27 cellular contexts compared by ENCODE assay signal in genomic region chr13:23059173-23059572, GRCh38.
"Had no signal": no experiment of that assay in that cellular context is flagged by ENCODE, and none has a peak within 500 bp of the region (broad histone marks: within the 10 kb centered on the region; RNA-seq: fewer than 3 reads in every experiment).

No MANE protein-coding gene starts in this region.

- H3K36me3 Mint-ChIP-seq: activated naive CD8-positive, alpha-beta T cell treated with anti-CD3 and anti-CD28 coated beads for 36 hours; mesothelial cell of epicardium; naive B cell; stimulated activated memory B cell treated with anti-CD40 and anti-IgM and Interleukin-4, amounts not matched to agents 10 μg/mL and 1 μg/mL and 100 μg/mL, for 72 hours; type B pancreatic cell had no signal

- H3K4me3 Mint-ChIP-seq: activated naive CD8-positive, alpha-beta T cell treated with anti-CD3 and anti-CD28 coated beads for 36 hours; mesothelial cell of epicardium; naive B cell; nephron progenitor cell; stimulated activated memory B cell treated with anti-CD40 and anti-IgM and Interleukin-4, amounts not matched to agents 10 μg/mL and 1 μg/mL and 100 μg/mL, for 72 hours; stimulated activated naive CD8-positive, alpha-beta T cell treated with anti-CD3 and anti-CD28 coated beads, Interleukin-15, amount 100 ng/mL, for 72 hours; T-helper 17 cell; type B pancreatic cell had no signal

- H3K4me1 Mint-ChIP-seq: activated naive CD8-positive, alpha-beta T cell treated with anti-CD3 and anti-CD28 coated beads for 36 hours; mesothelial cell of epicardium; naive B cell; nephron progenitor cell; stimulated activated memory B cell treated with anti-CD40 and anti-IgM and Interleukin-4, amounts not matched to agents 10 μg/mL and 1 μg/mL and 100 μg/mL, for 72 hours; stimulated activated naive CD8-positive, alpha-beta T cell treated with anti-CD3 and anti-CD28 coated beads, Interleukin-15, amount 100 ng/mL, for 72 hours; T-helper 17 cell had no signal

- H3K27ac Mint-ChIP-seq: activated naive CD8-positive, alpha-beta T cell treated with anti-CD3 and anti-CD28 coated beads for 36 hours; mesothelial cell of epicardium; naive B cell; nephron progenitor cell; progenitor cell of endocrine pancreas; stimulated activated memory B cell treated with anti-CD40 and anti-IgM and Interleukin-4, amounts not matched to agents 10 μg/mL and 1 μg/mL and 100 μg/mL, for 72 hours; stimulated activated naive CD8-positive, alpha-beta T cell treated with anti-CD3 and anti-CD28 coated beads, Interleukin-15, amount 100 ng/mL, for 72 hours; T-helper 17 cell; type B pancreatic cell had no signal

- H3K27ac ChIP-seq: adrenal gland, body of pancreas, esophagus muscularis mucosa, foreskin keratinocyte, heart right ventricle, neutrophil, right lobe of liver, vagina had no signal

- H3K27me3 Mint-ChIP-seq: activated naive CD8-positive, alpha-beta T cell treated with anti-CD3 and anti-CD28 coated beads for 36 hours; naive B cell; progenitor cell of endocrine pancreas; stimulated activated memory B cell treated with anti-CD40 and anti-IgM and Interleukin-4, amounts not matched to agents 10 μg/mL and 1 μg/mL and 100 μg/mL, for 72 hours; stimulated activated naive CD8-positive, alpha-beta T cell treated with anti-CD3 and anti-CD28 coated beads, Interleukin-15, amount 100 ng/mL, for 72 hours; T-helper 17 cell; type B pancreatic cell had no signal

- ATAC-seq: body of pancreas; foreskin keratinocyte; heart right ventricle; right lobe of liver; stimulated activated memory B cell treated with anti-CD40 and anti-IgM and Interleukin-4, amounts not matched to agents 10 μg/mL and 1 μg/mL and 100 μg/mL, for 72 hours; stimulated activated naive CD8-positive, alpha-beta T cell treated with anti-CD3 and anti-CD28 coated beads, Interleukin-15, amount 100 ng/mL, for 72 hours; T-helper 17 cell had no signal

- DNase-seq: activated CD4-positive, alpha-beta T cell treated with anti-CD3 and anti-CD28 coated beads, Interleukin-2, amount 50 U/mL, for 1 hour; activated CD4-positive, CD25-positive, alpha-beta regulatory T cell treated with anti-CD3 and anti-CD28 coated beads, Interleukin-2, amount 50 U/mL, for 72 hours; activated gamma-delta T cell treated with Interleukin-2 at 50 U/mL for 16 hours; activated naive CD8-positive, alpha-beta T cell treated with anti-CD3 and anti-CD28 coated beads for 36 hours; activated T-cell treated with anti-CD3 and anti-CD28 coated beads, Interleukin-2, amount 50 U/mL, for 1 hour; adrenal gland; aorta; body of pancreas; dermis blood vessel endothelial cell; effector CD4-positive, alpha-beta T cell; foreskin keratinocyte; heart right ventricle; naive B cell; nephron progenitor cell; right lobe of liver; stimulated activated CD4-positive, alpha-beta T cell treated with anti-CD3 and anti-CD28 coated beads, Interleukin-4, amount 100 ng/mL, for 24 hours; stimulated activated naive CD8-positive, alpha-beta T cell treated with anti-CD3 and anti-CD28 coated beads, Interleukin-15, amount 100 ng/mL, for 72 hours; substantia nigra; T-helper 17 cell; T1000 had no signal

- H3K9me3 Mint-ChIP-seq: activated naive CD8-positive, alpha-beta T cell treated with anti-CD3 and anti-CD28 coated beads for 36 hours; mesothelial cell of epicardium; nephron progenitor cell; stimulated activated memory B cell treated with anti-CD40 and anti-IgM and Interleukin-4, amounts not matched to agents 10 μg/mL and 1 μg/mL and 100 μg/mL, for 72 hours; stimulated activated naive CD8-positive, alpha-beta T cell treated with anti-CD3 and anti-CD28 coated beads, Interleukin-15, amount 100 ng/mL, for 72 hours; type B pancreatic cell had no signal
